Comparison of ENCODE assay signal across 11 cellular contexts in genomic region chr1:56844709-56845108, GRCh38. TPM values are rescaled to one million over a fixed set of nuclear protein-coding genes. Genes with fewer than 3 reads are reported as not detected.
"Had no signal": no experiment of that assay in that cellular context is flagged by ENCODE, and none has a peak within 500 bp of the region (broad histone marks: within the 10 kb centered on the region; RNA-seq: fewer than 3 reads in every experiment).

No MANE protein-coding gene starts in this region.

- H3K9me3 ChIP-seq: neutrophil, thyroid gland had no signal

- H3K4me1 ChIP-seq: thyroid gland had no signal

- H3K36me3 ChIP-seq: neutrophil, thyroid gland had no signal

- H3K27me3 ChIP-seq: neutrophil, thyroid gland had no signal

- DNase-seq: activated B cell treated with CpG ODN at 0.5 μM for 24 hours; activated CD4-positive, alpha-beta T cell treated with anti-CD3 and anti-CD28 coated beads, Interleukin-2, amount 10 ng/mL, durations not matched to agents 24 days and 14 days; activated naive CD4-positive, alpha-beta T cell treated with Interleukin-2 at 50 U/mL for 16 hours; effector memory CD8-positive, alpha-beta T cell; T-helper 17 cell; thyroid gland had no signal

- H3K4me3 ChIP-seq: thyroid gland had no signal

- H3K27ac ChIP-seq: neutrophil, thyroid gland had no signal

- ATAC-seq: effector memory CD8-positive, alpha-beta T cell; T-helper 17 cell had no signal

RNA-seq across cellular contexts. Expression of gene C8A, which starts 9.9 kb away (rescaled TPM):
- total RNA-seq: activated B cell treated with CpG ODN at 0.5 μM for 24 hours; activated CD4-positive, alpha-beta T cell treated with anti-CD3 and anti-CD28 coated beads, Interleukin-2, amount 10 ng/mL, durations not matched to agents 24 days and 14 days; epithelial cell of proximal tubule; mesenteric fat pad; skeletal muscle tissue; T-helper 17 cell; thyroid gland had no signal
- polyA plus RNA-seq: keratinocyte had no signal

RNA-seq across cellular contexts. Expression of gene FYB2, which starts 25.5 kb away (rescaled TPM):
- total RNA-seq: activated B cell treated with CpG ODN at 0.5 μM for 24 hours; activated CD4-positive, alpha-beta T cell treated with anti-CD3 and anti-CD28 coated beads, Interleukin-2, amount 10 ng/mL, durations not matched to agents 24 days and 14 days; epithelial cell of proximal tubule; mesenteric fat pad; skeletal muscle tissue; T-helper 17 cell had no signal
- polyA plus RNA-seq: keratinocyte had no signal
